1 cellular context compared by ENCODE assay signal in the genomic region with DNA sequence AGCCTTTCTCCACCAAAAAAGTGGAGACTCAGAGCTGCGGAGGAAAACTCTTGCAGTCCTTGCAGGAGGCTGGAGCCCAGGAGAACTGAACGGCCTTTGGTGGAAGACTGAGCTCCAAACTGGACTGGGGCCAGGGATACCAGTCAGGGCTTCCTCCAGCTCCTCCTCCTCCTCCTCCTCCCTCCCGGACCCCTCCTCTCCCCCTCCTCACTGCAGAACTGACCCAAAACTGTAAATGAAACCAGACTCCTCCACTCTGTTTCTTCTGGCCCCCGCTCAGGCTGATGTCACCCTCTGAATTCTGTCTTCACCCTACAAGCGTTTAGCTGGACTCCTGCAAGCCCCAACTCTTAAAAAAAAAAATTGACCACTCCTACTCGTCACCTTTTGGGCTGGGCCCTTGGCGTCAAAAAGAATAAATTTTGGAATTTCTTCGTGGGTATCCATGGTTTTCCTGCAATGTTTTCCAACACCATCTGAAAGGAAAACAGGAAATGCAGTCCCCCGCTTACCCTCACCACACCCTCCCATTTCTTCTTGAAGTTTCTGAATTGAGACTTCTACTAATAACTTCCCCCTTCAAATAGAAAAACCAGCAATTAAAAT.
TF ChIP-seq lines count a peak whose summit lies in the region.

A gene with protein sequence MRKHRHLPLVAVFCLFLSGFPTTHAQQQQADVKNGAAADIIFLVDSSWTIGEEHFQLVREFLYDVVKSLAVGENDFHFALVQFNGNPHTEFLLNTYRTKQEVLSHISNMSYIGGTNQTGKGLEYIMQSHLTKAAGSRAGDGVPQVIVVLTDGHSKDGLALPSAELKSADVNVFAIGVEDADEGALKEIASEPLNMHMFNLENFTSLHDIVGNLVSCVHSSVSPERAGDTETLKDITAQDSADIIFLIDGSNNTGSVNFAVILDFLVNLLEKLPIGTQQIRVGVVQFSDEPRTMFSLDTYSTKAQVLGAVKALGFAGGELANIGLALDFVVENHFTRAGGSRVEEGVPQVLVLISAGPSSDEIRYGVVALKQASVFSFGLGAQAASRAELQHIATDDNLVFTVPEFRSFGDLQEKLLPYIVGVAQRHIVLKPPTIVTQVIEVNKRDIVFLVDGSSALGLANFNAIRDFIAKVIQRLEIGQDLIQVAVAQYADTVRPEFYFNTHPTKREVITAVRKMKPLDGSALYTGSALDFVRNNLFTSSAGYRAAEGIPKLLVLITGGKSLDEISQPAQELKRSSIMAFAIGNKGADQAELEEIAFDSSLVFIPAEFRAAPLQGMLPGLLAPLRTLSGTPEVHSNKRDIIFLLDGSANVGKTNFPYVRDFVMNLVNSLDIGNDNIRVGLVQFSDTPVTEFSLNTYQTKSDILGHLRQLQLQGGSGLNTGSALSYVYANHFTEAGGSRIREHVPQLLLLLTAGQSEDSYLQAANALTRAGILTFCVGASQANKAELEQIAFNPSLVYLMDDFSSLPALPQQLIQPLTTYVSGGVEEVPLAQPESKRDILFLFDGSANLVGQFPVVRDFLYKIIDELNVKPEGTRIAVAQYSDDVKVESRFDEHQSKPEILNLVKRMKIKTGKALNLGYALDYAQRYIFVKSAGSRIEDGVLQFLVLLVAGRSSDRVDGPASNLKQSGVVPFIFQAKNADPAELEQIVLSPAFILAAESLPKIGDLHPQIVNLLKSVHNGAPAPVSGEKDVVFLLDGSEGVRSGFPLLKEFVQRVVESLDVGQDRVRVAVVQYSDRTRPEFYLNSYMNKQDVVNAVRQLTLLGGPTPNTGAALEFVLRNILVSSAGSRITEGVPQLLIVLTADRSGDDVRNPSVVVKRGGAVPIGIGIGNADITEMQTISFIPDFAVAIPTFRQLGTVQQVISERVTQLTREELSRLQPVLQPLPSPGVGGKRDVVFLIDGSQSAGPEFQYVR (N-terminal part only) (minus strand): TSS at position 109 of the 606 bp plus-strand sequence. CDS start 17,347 bp downstream, outside the sequence.

TF ChIP-seq in H1, 55 proteins besides CTCF, POLR2A, EP300 and RAD21:
- TF ChIP-seq EZH2 (IDR thresholded peaks at IDR 0.05; ENCODE audit: low read depth, low read length, severe bottlenecking) (no peak), SAP30 (IDR thresholded peaks at IDR 0.05; ENCODE audit: insufficient read depth, insufficient replicate concordance, low read length) (no peak), RNF2 (IDR thresholded peaks at IDR 0.05; ENCODE audit: borderline replicate concordance, low read depth, low read length, missing control alignments, poor library complexity, severe bottlenecking) (no peak), YY1 (IDR thresholded peaks at IDR 0.05; ENCODE audit: low read depth, low read length) (no peak)
TF ChIP-seq in H1: peak in this region for 0.
